25 cellular contexts compared by ENCODE assay signal in the genomic region with DNA sequence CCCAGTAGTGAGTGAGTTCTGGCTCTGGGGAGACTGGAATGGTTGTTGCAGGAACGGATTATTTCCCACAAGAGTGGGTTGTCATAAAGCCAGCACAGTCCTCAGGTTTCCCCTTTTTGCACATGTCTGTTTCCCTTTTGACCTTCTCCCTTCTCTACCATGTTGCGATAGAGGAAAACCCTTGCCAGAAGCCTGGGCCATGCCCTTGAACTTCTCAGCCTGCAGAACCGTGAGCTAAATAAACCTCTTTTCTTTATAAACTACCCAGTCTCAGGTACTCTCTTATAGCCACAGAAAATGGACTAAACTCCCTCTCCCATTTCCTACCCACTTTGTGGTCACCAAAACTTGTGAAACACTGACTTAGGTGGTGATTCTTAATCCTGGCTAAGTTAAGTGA. TPM values are rescaled to one million over a fixed set of nuclear protein-coding genes. Genes with fewer than 3 reads are reported as not detected.
A peak's percentile ranks its signal among the peaks of the same experiment; 100 is the strongest.
DNase-seq lines count a peak whose midpoint lies in the region; ATAC-seq, FAIRE-seq and TF ChIP-seq lines count a peak whose summit lies in the region.
"Had no signal": no experiment of that assay in that cellular context is flagged by ENCODE, and none has a peak within 500 bp of the region (broad histone marks: within the 10 kb centered on the region; RNA-seq: fewer than 3 reads in every experiment).

No MANE protein-coding gene starts in this region.

- no peak overlapping the region for H3K9ac ChIP-seq in HepG2 (ENCODE audit: insufficient read depth, low read depth, low read length)
- H3K9ac ChIP-seq: BLaER1 had no signal

- H3K27ac ChIP-seq in HepG2 (ENCODE audit: extremely low read length, insufficient read depth, low read length), result no peak overlapping the region
- H3K27ac ChIP-seq in right lobe of liver, result no peak overlapping the region
- peak overlapping the region in 3 of 4 donors; percentile 46 to 60 (median 55) for H3K27ac ChIP-seq in gastrocnemius medialis
- no peak overlapping the region for H3K27ac ChIP-seq in esophagus muscularis mucosa (replicated peaks in 1 of 4)
- H3K27ac ChIP-seq: 22Rv1, BLaER1 had no signal

- no peaks in the 10 kb centered on the region for H3K27me3 Mint-ChIP-seq in T-helper 1 cell treated with Interleukin-12 subunit alpha and Interleukin-12 subunit beta and Interleukin-4 antibody, amounts not matched to agents 30 μg/mL and 1 μg/mL, for 36 hours (ENCODE audit: low read depth)
- no peaks in the 10 kb centered on the region for H3K27me3 Mint-ChIP-seq in activated T-helper 1 cell treated with anti-CD3 and anti-CD28 coated beads, Interleukin-12 subunit alpha, Interleukin-12 subunit beta, Interleukin-2, Interleukin-4 antibody, amounts not matched to agents 30 ng/mL and 10 ng/mL and 1 ng/mL, durations not matched to agents 14 hours and 24 hours and 36 hours (ENCODE audit: insufficient read depth)
- H3K27me3 Mint-ChIP-seq: CD4-positive, alpha-beta memory T cell had no signal

- WGBS in HepG2 (ENCODE audit: low lambda C conversion rate), result 10% methylated on average over 3 of the region's 3 CpGs
- WGBS in right lobe of liver (ENCODE audit: insufficient coverage, low coverage, low lambda C conversion rate, missing lambda C conversion rate), result 68% methylated on average over 3 of the region's 3 CpGs
- 89% methylated on average over 3 of the region's 3 CpGs for WGBS in esophagus muscularis mucosa

- no peak overlapping the region for H3K4me2 ChIP-seq in HepG2 (ENCODE audit: low read depth, low read length)
- H3K4me2 ChIP-seq: BLaER1 had no signal

- TF ChIP-seq EP300 in HepG2 (IDR thresholded peaks at IDR 0.05; ENCODE audit: low read depth in 2 of 2, low read length in 2 of 2) (no peak), HepG2 (CRISPR knock-in tag; IDR thresholded peaks at IDR 0.05; ENCODE audit: borderline replicate concordance) (no peak), esophagus muscularis mucosa (IDR thresholded peaks at IDR 0.05) (no peak)

- H4K20me1 ChIP-seq in HepG2 (ENCODE audit: insufficient read depth, low read length), result no peaks in the 10 kb centered on the region
- H4K20me1 ChIP-seq: BLaER1 had no signal

- H3K36me3 Mint-ChIP-seq in T-helper 1 cell treated with Interleukin-12 subunit alpha and Interleukin-12 subunit beta and Interleukin-4 antibody, amounts not matched to agents 30 μg/mL and 1 μg/mL, for 36 hours (ENCODE audit: low read depth), result peaks cover 10% of the 10 kb centered on the region
- H3K36me3 Mint-ChIP-seq in activated T-helper 1 cell treated with anti-CD3 and anti-CD28 coated beads, Interleukin-12 subunit alpha, Interleukin-12 subunit beta, Interleukin-2, Interleukin-4 antibody, amounts not matched to agents 30 ng/mL and 10 ng/mL and 1 ng/mL, durations not matched to agents 14 hours and 24 hours and 36 hours (ENCODE audit: low read depth), result peaks cover 7% of the 10 kb centered on the region
- H3K36me3 Mint-ChIP-seq: CD4-positive, alpha-beta memory T cell had no signal

- TF ChIP-seq POLR2A in HepG2 (IDR thresholded peaks at IDR 0.05; ENCODE audit: insufficient read depth in 1 of 2, low read depth in 2 of 2, low read length in 2 of 2) (no peak), right lobe of liver (IDR thresholded peaks at IDR 0.05) (no peak), gastrocnemius medialis (IDR thresholded peaks at IDR 0.05) (no peak), esophagus muscularis mucosa (IDR thresholded peaks at IDR 0.05; ENCODE audit: low read depth) (no peak)

- peaks cover 0 to 10% of the 10 kb centered on the region in 2 experiments; a peak in 3 of 5 replicates for H3K27me3 ChIP-seq in HepG2 (ENCODE audit: control insufficient read depth in 1 of 2, insufficient read depth in 2 of 2, low read length in 2 of 2)
- no peaks in the 10 kb centered on the region for H3K27me3 ChIP-seq in right lobe of liver
- H3K27me3 ChIP-seq in gastrocnemius medialis, result no peaks in the 10 kb centered on the region
- peaks cover 0 to 3% (median 0%) of the 10 kb centered on the region in 4 donors for H3K27me3 ChIP-seq in esophagus muscularis mucosa
- H3K27me3 ChIP-seq: BLaER1 had no signal

- peaks cover 37% of the 10 kb centered on the region for H3K4me1 Mint-ChIP-seq in T-helper 1 cell treated with Interleukin-12 subunit alpha and Interleukin-12 subunit beta and Interleukin-4 antibody, amounts not matched to agents 30 μg/mL and 1 μg/mL, for 36 hours (ENCODE audit: low read depth)
- H3K4me1 Mint-ChIP-seq in activated T-helper 1 cell treated with anti-CD3 and anti-CD28 coated beads, Interleukin-12 subunit alpha, Interleukin-12 subunit beta, Interleukin-2, Interleukin-4 antibody, amounts not matched to agents 30 ng/mL and 10 ng/mL and 1 ng/mL, durations not matched to agents 14 hours and 24 hours and 36 hours (ENCODE audit: low read depth), result peaks cover 37% of the 10 kb centered on the region

- TF ChIP-seq RAD21 in HepG2 (CRISPR knock-in tag; IDR thresholded peaks at IDR 0.05), result no peak

- CTCF ChIA-PET in HepG2 (lab: Yijun Ruan, JAX; ENCODE audit: low intra/inter-chr PET ratio, low total read pairs), result no interaction called here

- no peaks in the 10 kb centered on the region for H3K36me3 ChIP-seq in HepG2 (replicated peaks in 1 of 2; ENCODE audit: control insufficient read depth in 1 of 2, insufficient read depth in 2 of 2, low read length in 2 of 2)
- H3K36me3 ChIP-seq in right lobe of liver, result no peaks in the 10 kb centered on the region
- no peaks in the 10 kb centered on the region for H3K36me3 ChIP-seq in gastrocnemius medialis
- H3K36me3 ChIP-seq in esophagus muscularis mucosa, result no peaks in the 10 kb centered on the region
- H3K36me3 ChIP-seq: BLaER1 had no signal

- H3K27ac Mint-ChIP-seq in T-helper 1 cell treated with Interleukin-12 subunit alpha and Interleukin-12 subunit beta and Interleukin-4 antibody, amounts not matched to agents 30 μg/mL and 1 μg/mL, for 36 hours, result peak overlapping the region; percentile 2
- peak overlapping the region; percentile 21 for H3K27ac Mint-ChIP-seq in activated T-helper 1 cell treated with anti-CD3 and anti-CD28 coated beads, Interleukin-12 subunit alpha, Interleukin-12 subunit beta, Interleukin-2, Interleukin-4 antibody, amounts not matched to agents 30 ng/mL and 10 ng/mL and 1 ng/mL, durations not matched to agents 14 hours and 24 hours and 36 hours
- H3K27ac Mint-ChIP-seq: HFFc6 had no signal

- intact Hi-C loops in HepG2 (cut with micrococcal nuclease; ENCODE audit: unreplicated experiment) (loop anchor here (10.0 kb wide), 1 partner anchor 97 kb away; no protein-coding TSS in a partner anchor), right lobe of liver (cut with DNase I) (no loop called here), gastrocnemius medialis (cut with DNase I; ENCODE audit: low total_unique reads) (no loop called here), esophagus muscularis mucosa (cut with DNase I) (no loop called here)
- intact Hi-C loops in activated T-helper 1 cell treated with anti-CD3 and anti-CD28 coated beads, Interleukin-12 subunit alpha, Interleukin-12 subunit beta, Interleukin-2, Interleukin-4 antibody, amounts not matched to agents 30 ng/mL and 10 ng/mL and 1 ng/mL, durations not matched to agents 14 hours and 24 hours and 36 hours (cut with micrococcal nuclease), result no loop called here

- H3K4me3 Mint-ChIP-seq in T-helper 1 cell treated with Interleukin-12 subunit alpha and Interleukin-12 subunit beta and Interleukin-4 antibody, amounts not matched to agents 30 μg/mL and 1 μg/mL, for 36 hours, result no peak overlapping the region
- H3K4me3 Mint-ChIP-seq in activated T-helper 1 cell treated with anti-CD3 and anti-CD28 coated beads, Interleukin-12 subunit alpha, Interleukin-12 subunit beta, Interleukin-2, Interleukin-4 antibody, amounts not matched to agents 30 ng/mL and 10 ng/mL and 1 ng/mL, durations not matched to agents 14 hours and 24 hours and 36 hours, result no peak overlapping the region
- H3K4me3 Mint-ChIP-seq: HFFc6 had no signal

- H3K79me2 ChIP-seq in HepG2 (ENCODE audit: insufficient read depth, low read length), result no peaks in the 10 kb centered on the region

- POLR2A ChIA-PET in HepG2 (lab: Yijun Ruan, JAX), result no interaction called here

- no peak overlapping the region for H2AFZ ChIP-seq in HepG2 (ENCODE audit: low read length)

- TF ChIP-seq CTCF in HepG2 (CRISPR knock-in tag; IDR thresholded peaks at IDR 0.05) (no peak), right lobe of liver (IDR thresholded peaks at IDR 0.05) (no peak), gastrocnemius medialis (IDR thresholded peaks at IDR 0.05 in 4 of 5, conservative IDR thresholded peaks at IDR 0.05 in 1 of 5) (no peak), esophagus muscularis mucosa (IDR thresholded peaks at IDR 0.05) (no peak)

- in situ Hi-C loops in HepG2 (cut with HindIII; ENCODE audit: extremely low pct_ligation_motif_present, low pct_unique_long_range_greater_than_20kb) (no loop called here), gastrocnemius medialis (cut with MboI; ENCODE audit: low sequenced_read_pairs in 4 of 4) (no loop called here)

- no peaks in the 10 kb centered on the region for H3K4me1 ChIP-seq in HepG2 (ENCODE audit: insufficient read depth, low read length)
- H3K4me1 ChIP-seq in right lobe of liver, result no peaks in the 10 kb centered on the region
- H3K4me1 ChIP-seq in gastrocnemius medialis, result no peaks in the 10 kb centered on the region
- H3K4me1 ChIP-seq in esophagus muscularis mucosa, result peaks cover 0 to 5% (median 0%) of the 10 kb centered on the region in 4 donors
- H3K4me1 ChIP-seq: Caco-2 had no signal

- BruUV-seq in HepG2 (replicated peaks; lab: Mats Ljungman, UMichigan), result no TSS peak

- H3K4me3 ChIP-seq in HepG2 (replicated peaks in 1 of 3; ENCODE audit: insufficient read depth in 1 of 3, low read depth in 2 of 3, low read length in 3 of 3) (no peak overlapping the region), right lobe of liver (no peak overlapping the region), gastrocnemius medialis (no peak overlapping the region), esophagus muscularis mucosa (no peak overlapping the region)
- H3K4me3 ChIP-seq: BLaER1, GM12878 had no signal

- ATAC-seq in HepG2 (no peak), right lobe of liver (no peak), gastrocnemius medialis (no peak)
- ATAC-seq: GM12878, Right ventricle myocardium inferior had no signal

- no peaks in the 10 kb centered on the region for H3K9me3 ChIP-seq in HepG2 (ENCODE audit: low read length)
- no peaks in the 10 kb centered on the region for H3K9me3 ChIP-seq in right lobe of liver
- no peaks in the 10 kb centered on the region for H3K9me3 ChIP-seq in gastrocnemius medialis
- H3K9me3 ChIP-seq in esophagus muscularis mucosa, result no peaks in the 10 kb centered on the region
- H3K9me3 ChIP-seq: BLaER1, Caco-2 had no signal

- peaks cover 16% of the 10 kb centered on the region for H3K9me3 Mint-ChIP-seq in T-helper 1 cell treated with Interleukin-12 subunit alpha and Interleukin-12 subunit beta and Interleukin-4 antibody, amounts not matched to agents 30 μg/mL and 1 μg/mL, for 36 hours
- H3K9me3 Mint-ChIP-seq in activated T-helper 1 cell treated with anti-CD3 and anti-CD28 coated beads, Interleukin-12 subunit alpha, Interleukin-12 subunit beta, Interleukin-2, Interleukin-4 antibody, amounts not matched to agents 30 ng/mL and 10 ng/mL and 1 ng/mL, durations not matched to agents 14 hours and 24 hours and 36 hours, result peaks cover 15% of the 10 kb centered on the region

- DNase-seq in T-helper 1 cell, result no peak
- DNase-seq in HepG2 (ENCODE audit: low spot score), result no peak
- DNase-seq in right lobe of liver, result no peak
- DNase-seq in activated T-helper 1 cell treated with anti-CD3 and anti-CD28 coated beads, Interleukin-12 subunit alpha, Interleukin-12 subunit beta, Interleukin-2, Interleukin-4 antibody, amounts not matched to agents 30 ng/mL and 10 ng/mL and 1 ng/mL, durations not matched to agents 14 hours and 24 hours and 36 hours (ENCODE audit: low spot score), result no peak
- DNase-seq in gastrocnemius medialis, result no peak
- no peak for DNase-seq in esophagus muscularis mucosa (ENCODE audit: extremely low spot score)
- DNase-seq in NCI-H446 treated with DMSO at 0.1 percent for 48 hours (lab: John Stamatoyannopoulos, UW), result no peak
- DNase-seq: ACHN; Caco-2; CD4-positive, alpha-beta memory T cell; DND-41; H7; HFFc6; KBM-7; MM.1S; NCI-H1092; NCI-H146; NCI-H2029; NCI-H345; NCI-H524 treated with DMSO at 0.1 percent for 48 hours had no signal

- FAIRE-seq in HepG2 (lab: Jason Lieb, UNC), result peak; percentile 30
- FAIRE-seq: GM12878 had no signal

RNA-seq across cellular contexts. Expression of gene PPP1R16B, which starts 7.2 kb away (rescaled TPM):
- total RNA-seq in HepG2 (2016; rRNA removed; fragmentation: Illumina TruSeq; extraction: Trizol) (0.02 TPM in 1 of 2 replicates, not detected in the other), right lobe of liver (1 to 10 TPM in 5 of 6 experiments, under 1 TPM in 1; 0.62 to 4.0 (median 2.3) TPM), gastrocnemius medialis (1 to 10 TPM in 1 of 4 donors, under 1 TPM in 3; 0.16 to 2.4 (median 0.59) TPM), esophagus muscularis mucosa (10 to 100 TPM in 1 of 4 donors, 1 to 10 TPM in 3; 3.7 to 12.1 (median 6.8) TPM)
- total RNA-seq in HepG2 (2016; cell fraction: cytosol; rRNA removed; fragmentation: Illumina TruSeq; extraction: Trizol; ENCODE audit: low read depth), result not detected in 2 replicates
- total RNA-seq in HepG2 (2016; cell fraction: insoluble cytoplasmic fraction; rRNA removed; fragmentation: Illumina TruSeq; extraction: Trizol), result 0.04 TPM in 1 of 2 replicates, not detected in the other
- total RNA-seq in HepG2 (2016; cell fraction: membrane; rRNA removed; fragmentation: Illumina TruSeq; extraction: Trizol), result 0.03 TPM in 1 of 2 replicates, not detected in the other
- not detected in 2 replicates for total RNA-seq in HepG2 (2016; cell fraction: nucleus; rRNA removed; fragmentation: Illumina TruSeq; extraction: Trizol)
- polyA plus RNA-seq in HepG2 (2011; rRNA removed), result 0.09 and 0.11 TPM in 2 replicates
- polyA plus RNA-seq in HepG2 (2011; cell fraction: cytosol; rRNA removed), result 0.05 and 0.08 TPM in 2 replicates
- polyA plus RNA-seq in HepG2 (2011; cell fraction: nucleus; rRNA removed), result 0.06 and 0.07 TPM in 2 replicates
- polyA plus RNA-seq in HepG2 (2012), result 0.05 and 0.11 TPM in 2 replicates
- not detected in 2 replicates for polyA plus RNA-seq in HepG2 (2016; cell fraction: cytosol; fragmentation: Illumina TruSeq; extraction: Trizol; ENCODE audit: low read depth)
- polyA plus RNA-seq in HepG2 (2016; cell fraction: insoluble cytoplasmic fraction; fragmentation: Illumina TruSeq; extraction: Trizol; ENCODE audit: low read depth), result not detected in 2 replicates
- not detected in 2 replicates for polyA plus RNA-seq in HepG2 (2016; cell fraction: membrane; fragmentation: Illumina TruSeq; extraction: Trizol; ENCODE audit: low read depth)
- not detected in 2 replicates for polyA plus RNA-seq in HepG2 (2016; cell fraction: nucleus; fragmentation: Illumina TruSeq; extraction: Trizol; ENCODE audit: insufficient read depth, low read depth)
- polyA minus RNA-seq in HepG2 (2011; rRNA and poly(A)+ RNA removed; ENCODE audit: low replicate concordance), result 0.12 and 0.21 TPM in 2 replicates
- not detected in 2 replicates for polyA minus RNA-seq in HepG2 (2011; cell fraction: cytosol; rRNA and poly(A)+ RNA removed)
- polyA minus RNA-seq in HepG2 (2011; cell fraction: nucleus; rRNA and poly(A)+ RNA removed), result 0.13 TPM in 1 of 2 replicates, not detected in the other
- 139 and 143 TPM in 2 replicates for total RNA-seq in activated T-helper 1 cell treated with anti-CD3 and anti-CD28 coated beads, Interleukin-12 subunit alpha, Interleukin-12 subunit beta, Interleukin-2, Interleukin-4 antibody, amounts not matched to agents 30 ng/mL and 10 ng/mL and 1 ng/mL, durations not matched to agents 14 hours and 24 hours and 36 hours
- total RNA-seq: Caco-2, HFFc6 had no signal

RNA-seq across cellular contexts. Expression of gene ACTR5, which starts 50.0 kb away (rescaled TPM):
- total RNA-seq in HepG2 (2016; rRNA removed; fragmentation: Illumina TruSeq; extraction: Trizol), result 20.5 and 22.0 TPM in 2 replicates
- 1.4 and 2.3 TPM in 2 replicates for total RNA-seq in HepG2 (2016; cell fraction: cytosol; rRNA removed; fragmentation: Illumina TruSeq; extraction: Trizol; ENCODE audit: low read depth)
- 20.8 and 23.2 TPM in 2 replicates for total RNA-seq in HepG2 (2016; cell fraction: insoluble cytoplasmic fraction; rRNA removed; fragmentation: Illumina TruSeq; extraction: Trizol)
- 4.9 and 5.2 TPM in 2 replicates for total RNA-seq in HepG2 (2016; cell fraction: membrane; rRNA removed; fragmentation: Illumina TruSeq; extraction: Trizol)
- total RNA-seq in HepG2 (2016; cell fraction: nucleus; rRNA removed; fragmentation: Illumina TruSeq; extraction: Trizol), result 19.7 and 20.2 TPM in 2 replicates
- 19.5 and 21.2 TPM in 2 replicates for polyA plus RNA-seq in HepG2 (2011; rRNA removed)
- polyA plus RNA-seq in HepG2 (2011; cell fraction: cytosol; rRNA removed), result 10.3 and 11.2 TPM in 2 replicates
- 59.7 and 75.5 TPM in 2 replicates for polyA plus RNA-seq in HepG2 (2011; cell fraction: nucleus; rRNA removed)
- polyA plus RNA-seq in HepG2 (2012), result 11.5 and 13.6 TPM in 2 replicates
- 0.74 and 1.3 TPM in 2 replicates for polyA plus RNA-seq in HepG2 (2016; cell fraction: cytosol; fragmentation: Illumina TruSeq; extraction: Trizol; ENCODE audit: low read depth)
- polyA plus RNA-seq in HepG2 (2016; cell fraction: insoluble cytoplasmic fraction; fragmentation: Illumina TruSeq; extraction: Trizol; ENCODE audit: low read depth), result 17.2 and 18.6 TPM in 2 replicates
- polyA plus RNA-seq in HepG2 (2016; cell fraction: membrane; fragmentation: Illumina TruSeq; extraction: Trizol; ENCODE audit: low read depth), result 2.2 and 2.4 TPM in 2 replicates
- 28.1 and 28.5 TPM in 2 replicates for polyA plus RNA-seq in HepG2 (2016; cell fraction: nucleus; fragmentation: Illumina TruSeq; extraction: Trizol; ENCODE audit: insufficient read depth, low read depth)
- 14.3 and 18.0 TPM in 2 replicates for polyA minus RNA-seq in HepG2 (2011; rRNA and poly(A)+ RNA removed; ENCODE audit: low replicate concordance)
- polyA minus RNA-seq in HepG2 (2011; cell fraction: cytosol; rRNA and poly(A)+ RNA removed), result 6.7 and 7.3 TPM in 2 replicates
- 25.9 and 33.6 TPM in 2 replicates for polyA minus RNA-seq in HepG2 (2011; cell fraction: nucleus; rRNA and poly(A)+ RNA removed)
- 1 to 10 TPM; 3.0 to 5.6 (median 3.7) TPM for total RNA-seq in right lobe of liver
- 14.9 and 15.2 TPM in 2 replicates for total RNA-seq in activated T-helper 1 cell treated with anti-CD3 and anti-CD28 coated beads, Interleukin-12 subunit alpha, Interleukin-12 subunit beta, Interleukin-2, Interleukin-4 antibody, amounts not matched to agents 30 ng/mL and 10 ng/mL and 1 ng/mL, durations not matched to agents 14 hours and 24 hours and 36 hours
- 1 to 10 TPM; 6.3 to 10.0 (median 8.0) TPM for total RNA-seq in gastrocnemius medialis
- total RNA-seq in esophagus muscularis mucosa, result 1 to 10 TPM; 5.8 to 9.8 (median 8.6) TPM

Comparison
In these comparisons a context has a peak if more than half of its experiments do, and no peak if none do; other contexts are left out.
1. H3K27ac ChIP-seq: peak in gastrocnemius medialis (3 of 4); none in HepG2 (single experiment), right lobe of liver (0 of 3) and esophagus muscularis mucosa (0 of 4).
2. RNA of gene PPP1R16B, which starts 7.2 kb away (total RNA-seq): 139 to 143 TPM in activated T-helper 1 cell treated with anti-CD3 and anti-CD28 coated beads, Interleukin-12 subunit alpha, Interleukin-12 subunit beta, Interleukin-2, Interleukin-4 antibody, amounts not matched to agents 30 ng/mL and 10 ng/mL and 1 ng/mL, durations not matched to agents 14 hours and 24 hours and 36 hours; 3.7 to 12.1 TPM in esophagus muscularis mucosa, 0.62 to 4.0 TPM in right lobe of liver, 0.16 to 2.4 TPM in gastrocnemius medialis and 0.02 to 0.04 TPM in HepG2; every median in the first group is over 10 times any median in the second.